In genomic region chr7:155589001-155589980, GRCh38 we compare ENCODE assay signal across 23 cellular contexts. TPM values are rescaled to one million over a fixed set of nuclear protein-coding genes. Genes with fewer than 3 reads are reported as not detected.
DNase-seq lines count a peak whose midpoint lies in the region; ATAC-seq and TF ChIP-seq lines count a peak whose summit lies in the region.
"Had no signal": no experiment of that assay in that cellular context is flagged by ENCODE, and none has a peak within 500 bp of the region (broad histone marks: within the 10 kb centered on the region; RNA-seq: fewer than 3 reads in every experiment).

No MANE protein-coding gene starts in this region.

- no peak overlapping the region for H3K27ac ChIP-seq in gastroesophageal sphincter
- H3K27ac ChIP-seq: ascending aorta, SK-N-MC, vagina, WERI-Rb-1 had no signal

- H3K36me3 ChIP-seq in BE2C (no peaks in the 10 kb centered on the region), gastroesophageal sphincter (no peaks in the 10 kb centered on the region)
- H3K36me3 ChIP-seq: ascending aorta, vagina, WERI-Rb-1 had no signal

- no peaks in the 10 kb centered on the region for H3K27me3 ChIP-seq in BE2C
- peaks cover 66% of the 10 kb centered on the region for H3K27me3 ChIP-seq in gastroesophageal sphincter
- H3K27me3 ChIP-seq: ascending aorta, vagina had no signal

- TF ChIP-seq CTCF in BE2C (IDR thresholded peaks at IDR 0.05; ENCODE audit: low read depth, low read length) (no peak), gastroesophageal sphincter (IDR thresholded peaks at IDR 0.05) (no peak)

- TF ChIP-seq EP300 in gastroesophageal sphincter (IDR thresholded peaks at IDR 0.05): no peak

- DNase-seq in BE2C (peak; percentile 79), D341Med (ENCODE audit: low spot score) (peak; percentile 62), NCI-H526 (lab: John Stamatoyannopoulos, UW) (peak; percentile 90 to 95), mesenteric fat pad (ENCODE audit: low spot score) (peak; percentile 82), occipital lobe (lab: John Stamatoyannopoulos, UW) (no peak)
- DNase-seq: activated CD4-positive, alpha-beta T cell treated with anti-CD3 and anti-CD28 coated beads, Interleukin-2, amount 50 U/mL, for 1 hour; CD8-positive, alpha-beta T cell; foreskin fibroblast; nephron progenitor cell; stimulated activated CD4-positive, alpha-beta T cell treated with anti-CD3 and anti-CD28 coated beads, Interleukin-2, amount 100 ng/mL, for 48 hours; stimulated activated naive B cell treated with anti-CD40 and anti-IgM and Interleukin-4, amounts not matched to agents 10 μg/mL and 1 μg/mL and 100 μg/mL, for 72 hours; WERI-Rb-1 had no signal

- H3K9me3 ChIP-seq in BE2C: no peaks in the 10 kb centered on the region
- no peaks in the 10 kb centered on the region for H3K9me3 ChIP-seq in gastroesophageal sphincter
- H3K9me3 ChIP-seq: ascending aorta, vagina had no signal

- peaks cover 33% of the 10 kb centered on the region for H3K4me1 ChIP-seq in BE2C
- H3K4me1 ChIP-seq in gastroesophageal sphincter: no peaks in the 10 kb centered on the region
- H3K4me1 ChIP-seq: ascending aorta had no signal

- H3K4me3 ChIP-seq in BE2C (ENCODE audit: low read depth, low read length) (peak overlapping the region; percentile 30), gastroesophageal sphincter (no peak overlapping the region)
- H3K4me3 ChIP-seq: ascending aorta, SK-N-MC, vagina had no signal

- TF ChIP-seq POLR2A in gastroesophageal sphincter (IDR thresholded peaks at IDR 0.05): no peak

- no peak for ATAC-seq in HG03342 (IDR thresholded peaks at IDR 0.05; ENCODE audit: unreplicated experiment)
- no peak for ATAC-seq in gastroesophageal sphincter
- ATAC-seq: CD8-positive, alpha-beta T cell; left lobe of liver; stimulated activated naive B cell treated with anti-CD40 and anti-IgM and Interleukin-4, amounts not matched to agents 10 μg/mL and 1 μg/mL and 100 μg/mL, for 72 hours had no signal

- WGBS in gastroesophageal sphincter (ENCODE audit: low coverage in 1 of 2), 2 donors: 66 to 80% methylated on average over 3 to 11 of the region's 29 CpGs

RNA-seq across cellular contexts. Expression of gene CNPY1, which starts 42.9 kb away (rescaled TPM):
- not detected for polyA plus RNA-seq in BE2C (2012; ENCODE audit: insufficient read depth, insufficient read length, low read depth)
- total RNA-seq in mesenteric fat pad: not detected
- total RNA-seq in gastroesophageal sphincter: not detected
- 0.16 TPM for total RNA-seq in occipital lobe
- total RNA-seq: activated T-helper 1 cell treated with anti-CD3 and anti-CD28 coated beads, Interleukin-12 subunit alpha, Interleukin-12 subunit beta, Interleukin-2, Interleukin-4 antibody, amounts not matched to agents 30 ng/mL and 10 ng/mL and 1 ng/mL, durations not matched to agents 14 hours and 24 hours and 36 hours; ascending aorta; CD8-positive, alpha-beta T cell; HFFc6; left lobe of liver; pulmonary artery endothelial cell; RPMI7951; vagina had no signal
- polyA plus RNA-seq: small intestine had no signal

RNA-seq across cellular contexts. Expression of gene RBM33, which starts 55.2 kb away (rescaled TPM):
- 39.0 TPM for polyA plus RNA-seq in BE2C (2012; ENCODE audit: insufficient read depth, insufficient read length, low read depth)
- total RNA-seq in mesenteric fat pad (43.7 TPM), gastroesophageal sphincter (10 to 100 TPM; 25.2 to 67.4 (median 37.6) TPM), occipital lobe (41.6 TPM)
